ENCODE assay signal across 1 cellular context in the genomic region with DNA sequence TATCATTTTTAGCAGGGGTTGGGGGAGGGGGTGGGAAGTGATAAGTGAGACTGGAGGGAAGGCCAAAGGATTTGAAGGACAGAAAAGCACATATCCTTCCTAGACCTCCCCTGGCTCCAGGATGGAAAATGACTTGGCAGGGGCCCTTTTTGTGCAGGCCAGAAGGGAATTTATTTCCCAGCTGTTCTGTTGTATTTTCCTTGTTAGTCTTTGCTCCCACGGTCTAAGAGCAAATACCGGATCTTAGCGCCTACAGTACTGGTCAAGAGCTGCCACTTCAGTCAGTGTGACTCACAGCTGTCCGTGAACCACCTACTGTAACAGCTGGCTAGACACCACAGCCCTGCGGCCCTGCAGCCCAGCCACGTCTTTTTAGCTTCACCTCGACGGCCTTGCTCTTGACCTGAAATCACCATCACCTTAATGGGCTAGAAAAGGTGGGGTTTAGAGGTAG.
TF ChIP-seq lines count a peak whose summit lies in the region.

No MANE protein-coding gene starts in this region.

TF ChIP-seq in SK-N-SH, 30 proteins besides CTCF, POLR2A, EP300 and RAD21:
- TF ChIP-seq FOSL2 (IDR thresholded peaks at IDR 0.05; ENCODE audit: borderline replicate concordance, low read depth) (peak; percentile 27; the same call in 1 of the 2 replicates), CHD2 (IDR thresholded peaks at IDR 0.05; ENCODE audit: low read length, partially characterized antibody) (no peak), ELF1 (IDR thresholded peaks at IDR 0.05) (no peak), MAX (IDR thresholded peaks at IDR 0.05; ENCODE audit: low read depth) (0 out of 2 replicates have a peak, but pooled peaks have one; percentile 24), GABPA (IDR thresholded peaks at IDR 0.05; ENCODE audit: low read depth) (no peak), TCF12 (IDR thresholded peaks at IDR 0.05) (0 out of 2 replicates have a peak, but pooled peaks have one; percentile 40), SIN3A (IDR thresholded peaks at IDR 0.05; ENCODE audit: borderline replicate concordance, low read depth, low read length) (peak; percentile 46; the same call in 1 of the 2 replicates)
- TF ChIP-seq, protein P1, sequence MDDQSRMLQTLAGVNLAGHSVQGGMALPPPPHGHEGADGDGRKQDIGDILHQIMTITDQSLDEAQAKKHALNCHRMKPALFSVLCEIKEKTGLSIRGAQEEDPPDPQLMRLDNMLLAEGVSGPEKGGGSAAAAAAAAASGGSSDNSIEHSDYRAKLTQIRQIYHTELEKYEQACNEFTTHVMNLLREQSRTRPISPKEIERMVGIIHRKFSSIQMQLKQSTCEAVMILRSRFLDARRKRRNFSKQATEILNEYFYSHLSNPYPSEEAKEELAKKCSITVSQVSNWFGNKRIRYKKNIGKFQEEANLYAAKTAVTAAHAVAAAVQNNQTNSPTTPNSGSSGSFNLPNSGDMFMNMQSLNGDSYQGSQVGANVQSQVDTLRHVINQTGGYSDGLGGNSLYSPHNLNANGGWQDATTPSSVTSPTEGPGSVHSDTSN (IDR thresholded peaks at IDR 0.05) = 0 out of 2 replicates have a peak, but pooled peaks have one; percentile 28
- TF ChIP-seq, protein P2, sequence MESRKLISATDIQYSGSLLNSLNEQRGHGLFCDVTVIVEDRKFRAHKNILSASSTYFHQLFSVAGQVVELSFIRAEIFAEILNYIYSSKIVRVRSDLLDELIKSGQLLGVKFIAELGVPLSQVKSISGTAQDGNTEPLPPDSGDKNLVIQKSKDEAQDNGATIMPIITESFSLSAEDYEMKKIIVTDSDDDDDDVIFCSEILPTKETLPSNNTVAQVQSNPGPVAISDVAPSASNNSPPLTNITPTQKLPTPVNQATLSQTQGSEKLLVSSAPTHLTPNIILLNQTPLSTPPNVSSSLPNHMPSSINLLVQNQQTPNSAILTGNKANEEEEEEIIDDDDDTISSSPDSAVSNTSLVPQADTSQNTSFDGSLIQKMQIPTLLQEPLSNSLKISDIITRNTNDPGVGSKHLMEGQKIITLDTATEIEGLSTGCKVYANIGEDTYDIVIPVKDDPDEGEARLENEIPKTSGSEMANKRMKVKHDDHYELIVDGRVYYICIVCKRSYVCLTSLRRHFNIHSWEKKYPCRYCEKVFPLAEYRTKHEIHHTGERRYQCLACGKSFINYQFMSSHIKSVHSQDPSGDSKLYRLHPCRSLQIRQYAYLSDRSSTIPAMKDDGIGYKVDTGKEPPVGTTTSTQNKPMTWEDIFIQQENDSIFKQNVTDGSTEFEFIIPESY (IDR thresholded peaks at IDR 0.05; ENCODE audit: borderline replicate concordance, low read depth) = no peak
